Comparison of ENCODE assay signal across 6 cellular contexts in the genomic region with DNA sequence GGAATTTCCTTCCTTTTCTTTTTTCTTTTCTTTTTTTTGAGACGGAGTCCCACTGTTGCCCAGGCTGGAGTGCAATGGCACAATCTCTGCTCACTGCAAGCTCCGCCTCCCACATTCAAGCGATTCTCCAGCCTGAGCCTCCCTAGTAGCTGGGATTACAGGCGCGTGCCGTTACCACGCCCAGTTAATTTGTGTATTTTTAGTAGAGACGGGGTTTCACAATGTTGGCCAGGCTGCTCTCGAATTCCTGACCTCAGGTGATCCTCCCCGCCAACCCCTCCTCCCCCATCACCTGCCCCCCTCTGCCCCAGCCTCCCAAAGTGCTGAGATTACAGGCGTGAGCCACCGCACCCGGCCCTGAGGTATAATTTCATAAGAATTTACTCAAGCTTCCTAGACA. TPM values are rescaled to one million over a fixed set of nuclear protein-coding genes. Genes with fewer than 3 reads are reported as not detected.
A peak's percentile ranks its signal among the peaks of the same experiment; 100 is the strongest.
DNase-seq lines count a peak whose midpoint lies in the region; TF ChIP-seq lines count a peak whose summit lies in the region.
"Not testable (repeated sequence)": the region's sequence is repeated elsewhere in the genome, so short reads cannot be mapped to it uniquely, and the experiment has no call there.

No MANE protein-coding gene starts in this region.

- H3K79me1 ChIP-seq in trophoblast cell (ENCODE audit: low read length): not testable (repeated sequence)

- H3K36me3 ChIP-seq in trophoblast cell (ENCODE audit: control insufficient read depth in 1 of 2, insufficient read depth in 2 of 2, low read length in 2 of 2): not testable (repeated sequence)

- not testable (repeated sequence) for H4K12ac ChIP-seq in trophoblast cell (ENCODE audit: low read depth, low read length)

- not testable (repeated sequence) for H2AFZ ChIP-seq in trophoblast cell (ENCODE audit: insufficient read depth, low read length, poor library complexity)

- not testable (repeated sequence) for H3K23ac ChIP-seq in trophoblast cell (ENCODE audit: low read length)

- not testable (repeated sequence) for H3K4me2 ChIP-seq in trophoblast cell (ENCODE audit: low read length)

- not testable (repeated sequence) for TF ChIP-seq CTCF in fibroblast of villous mesenchyme (IDR thresholded peaks at IDR 0.05; ENCODE audit: insufficient read depth, low read depth, low read length)

- H2BK12ac ChIP-seq in trophoblast cell (ENCODE audit: low read length): not testable (repeated sequence)

- not testable (repeated sequence) for H3K79me2 ChIP-seq in trophoblast cell (ENCODE audit: control insufficient read depth, insufficient read depth, low read length, poor library complexity)

- not testable (repeated sequence) for H3K4me1 ChIP-seq in trophoblast cell (ENCODE audit: control insufficient read depth in 1 of 2, insufficient read depth in 2 of 2, low read length in 2 of 2)

- no CpG with 5 or more reads among the region's 13 CpGs for WGBS in trophoblast cell (ENCODE audit: extremely low coverage, insufficient coverage, insufficient read length)

- not testable (repeated sequence) for H3K9me3 ChIP-seq in trophoblast cell (ENCODE audit: insufficient read depth, low read depth, low read length)

- H3K14ac ChIP-seq in trophoblast cell (ENCODE audit: low read length): not testable (repeated sequence)

- not testable (repeated sequence) for H2BK120ac ChIP-seq in trophoblast cell (ENCODE audit: insufficient read depth, low read length, poor library complexity)

- H3K4me3 ChIP-seq in fibroblast of villous mesenchyme (ENCODE audit: low read depth, low read length): peak overlapping the region; percentile 23
- not testable (repeated sequence) for H3K4me3 ChIP-seq in trophoblast cell (ENCODE audit: low read depth, low read length)

- not testable (repeated sequence) for H4K91ac ChIP-seq in trophoblast cell (ENCODE audit: low read depth, low read length)

- H4K8ac ChIP-seq in trophoblast cell (ENCODE audit: low read depth, low read length): not testable (repeated sequence)

- not testable (repeated sequence) for H3K9ac ChIP-seq in trophoblast cell (ENCODE audit: low read length)

- H3K27ac ChIP-seq in trophoblast cell (ENCODE audit: low read depth, low read length): not testable (repeated sequence)

- DNase-seq in ELF-1 (ENCODE audit: low read depth, low spot score): peak; percentile 93
- DNase-seq in NCI-H510A (lab: John Stamatoyannopoulos, UW): peak; percentile 53
- DNase-seq in NCI-H510A treated with DMSO at 0.1 percent for 48 hours (lab: John Stamatoyannopoulos, UW): peak; percentile 17
- peak; percentile 4 for DNase-seq in NCI-H748 (lab: John Stamatoyannopoulos, UW; ENCODE audit: unreplicated experiment)
- peak; percentile 39 for DNase-seq in fibroblast of villous mesenchyme (ENCODE audit: low read depth)
- DNase-seq in trophoblast cell: peak; percentile 68 to 72

- not testable (repeated sequence) for H2BK5ac ChIP-seq in trophoblast cell (ENCODE audit: low read depth, low read length, poor library complexity)

- H2AK5ac ChIP-seq in trophoblast cell (ENCODE audit: low read length): not testable (repeated sequence)

- not testable (repeated sequence) for H3K18ac ChIP-seq in trophoblast cell (ENCODE audit: low read length)

- H3K27me3 ChIP-seq in trophoblast cell (ENCODE audit: insufficient read depth, low read length): not testable (repeated sequence)

- not testable (repeated sequence) for H3K4ac ChIP-seq in trophoblast cell (ENCODE audit: low read depth, low read length)

RNA-seq across cellular contexts. Expression of a gene that starts 13.0 kb away (rescaled TPM):
- 75.4 and 212 TPM in 2 replicates for total RNA-seq in fibroblast of villous mesenchyme
- polyA plus RNA-seq in trophoblast cell (2013): 26.7 and 26.9 TPM in 2 replicates

RNA-seq across cellular contexts. Expression of a gene that starts 30.1 kb away (rescaled TPM):
- 37.4 and 47.1 TPM in 2 replicates for total RNA-seq in fibroblast of villous mesenchyme
- polyA plus RNA-seq in trophoblast cell (2013): 51.2 and 51.4 TPM in 2 replicates

RNA-seq across cellular contexts. Expression of a gene that starts 56.0 kb away (rescaled TPM):
- 35.4 and 84.2 TPM in 2 replicates for total RNA-seq in fibroblast of villous mesenchyme
- 13.8 and 14.6 TPM in 2 replicates for polyA plus RNA-seq in trophoblast cell (2013)

Comparison
In these comparisons a context has a peak if more than half of its experiments do, and no peak if none do; other contexts are left out.
1. DNase-seq: peak in every context shown above with its lines; median percentile 93 in ELF-1; 70 in trophoblast cell; 53 in NCI-H510A; 39 in fibroblast of villous mesenchyme; 17 in NCI-H510A treated with DMSO at 0.1 percent for 48 hours; 4 in NCI-H748.